ENCODE assay signal across 29 cellular contexts in genomic region chr13:64869539-64869938, GRCh38.
DNase-seq lines count a peak whose midpoint lies in the region; ATAC-seq, FAIRE-seq and TF ChIP-seq lines count a peak whose summit lies in the region.
"Had no signal": no experiment of that assay in that cellular context is flagged by ENCODE, and none has a peak within 500 bp of the region (broad histone marks: within the 10 kb centered on the region; RNA-seq: fewer than 3 reads in every experiment).

No MANE protein-coding gene starts in this region.

- no peaks in the 10 kb centered on the region for H3K36me3 Mint-ChIP-seq in activated CD4-positive, alpha-beta memory T cell treated with anti-CD3 and anti-CD28 coated beads, Interleukin-2, amount 10 ng/mL, durations not matched to agents 7 days and 5 days (ENCODE audit: low read depth)
- H3K36me3 Mint-ChIP-seq: CD14-positive monocyte; CD4-positive, alpha-beta memory T cell; CD4-positive, CD25-positive, alpha-beta regulatory T cell; CD8-positive, alpha-beta memory T cell had no signal

- no peak for TF ChIP-seq POLR2A in H54 (IDR thresholded peaks at IDR 0.05; ENCODE audit: low read depth, low read length)

- no peaks in the 10 kb centered on the region for H3K9me2 ChIP-seq in Karpas-422 (replicated peaks; ENCODE audit: insufficient read depth, low read length)

- POLR2A ChIA-PET in activated CD4-positive, alpha-beta memory T cell treated with anti-CD3 and anti-CD28 coated beads, Interleukin-2, amount 10 ng/mL, durations not matched to agents 7 days and 5 days (lab: Charles Lee), result no interaction called here

- H3K9ac ChIP-seq in Karpas-422 (ENCODE audit: low read length), result no peak overlapping the region
- H3K9ac ChIP-seq: BLaER1 had no signal

- no peak for ATAC-seq in GM18511 (IDR thresholded peaks at IDR 0.05; ENCODE audit: unreplicated experiment)
- ATAC-seq: A549, GM12878 had no signal

- no peaks in the 10 kb centered on the region; the same call in 1 of the 2 replicates for H3K36me3 ChIP-seq in Karpas-422 (ENCODE audit: insufficient read depth, low read length)
- H3K36me3 ChIP-seq: BLaER1 had no signal

- peaks cover 6% of the 10 kb centered on the region for H3K9me3 Mint-ChIP-seq in activated CD4-positive, alpha-beta memory T cell treated with anti-CD3 and anti-CD28 coated beads, Interleukin-2, amount 10 ng/mL, durations not matched to agents 7 days and 5 days

- 0 out of 2 replicates have a peak overlapping the region, but pooled peaks have one; percentile 29 for H2AFZ ChIP-seq in Karpas-422 (ENCODE audit: low read length)

- H3K9me3 ChIP-seq in Karpas-422 (ENCODE audit: low read length), result peaks cover 4% of the 10 kb centered on the region
- H3K9me3 ChIP-seq: A549, BLaER1 had no signal

- TF ChIP-seq CTCF in epithelial cell of esophagus (IDR thresholded peaks at IDR 0.05; ENCODE audit: insufficient read depth, low read depth, low read length, missing control alignments), result no peak

- H3K4me3 Mint-ChIP-seq in activated CD4-positive, alpha-beta memory T cell treated with anti-CD3 and anti-CD28 coated beads, Interleukin-2, amount 10 ng/mL, durations not matched to agents 7 days and 5 days, result no peak overlapping the region
- H3K4me3 Mint-ChIP-seq: B cell; CD14-positive monocyte; CD4-positive, alpha-beta memory T cell; CD4-positive, CD25-positive, alpha-beta regulatory T cell; CD8-positive, alpha-beta memory T cell had no signal

- H3K4me3 ChIP-seq in Karpas-422 (ENCODE audit: low read length) (no peak overlapping the region), epithelial cell of esophagus (ENCODE audit: low read length) (no peak overlapping the region)
- H3K4me3 ChIP-seq: A549, BLaER1, GM12878 had no signal

- H4K20me1 ChIP-seq in Karpas-422 (ENCODE audit: insufficient read depth, low read depth, low read length), result no peaks in the 10 kb centered on the region
- H4K20me1 ChIP-seq: BLaER1 had no signal

- H3K27ac ChIP-seq in Karpas-422 (ENCODE audit: low read length), result no peak overlapping the region
- H3K27ac ChIP-seq: 22Rv1, A549, BLaER1 had no signal

- no peaks in the 10 kb centered on the region for H3K27me3 Mint-ChIP-seq in activated CD4-positive, alpha-beta memory T cell treated with anti-CD3 and anti-CD28 coated beads, Interleukin-2, amount 10 ng/mL, durations not matched to agents 7 days and 5 days
- H3K27me3 Mint-ChIP-seq: B cell; CD4-positive, alpha-beta memory T cell; CD4-positive, CD25-positive, alpha-beta regulatory T cell; CD8-positive, alpha-beta memory T cell had no signal

- no peaks in the 10 kb centered on the region for H3K79me2 ChIP-seq in Karpas-422 (ENCODE audit: low read length)

- no peak overlapping the region for H3K27ac Mint-ChIP-seq in activated CD4-positive, alpha-beta memory T cell treated with anti-CD3 and anti-CD28 coated beads, Interleukin-2, amount 10 ng/mL, durations not matched to agents 7 days and 5 days
- H3K27ac Mint-ChIP-seq: B cell; CD14-positive monocyte; CD4-positive, alpha-beta memory T cell; CD4-positive, CD25-positive, alpha-beta regulatory T cell; CD8-positive, alpha-beta memory T cell had no signal

- CTCF ChIA-PET in activated CD4-positive, alpha-beta memory T cell treated with anti-CD3 and anti-CD28 coated beads, Interleukin-2, amount 10 ng/mL, durations not matched to agents 7 days and 5 days (lab: Charles Lee), result no interaction called here

- H3K4me2 ChIP-seq in Karpas-422 (ENCODE audit: low read depth, low read length, poor library complexity, severe bottlenecking), result no peak overlapping the region
- H3K4me2 ChIP-seq: A549, BLaER1 had no signal

- H3K4me1 Mint-ChIP-seq in activated CD4-positive, alpha-beta memory T cell treated with anti-CD3 and anti-CD28 coated beads, Interleukin-2, amount 10 ng/mL, durations not matched to agents 7 days and 5 days, result no peaks in the 10 kb centered on the region
- H3K4me1 Mint-ChIP-seq: B cell; CD14-positive monocyte; CD4-positive, alpha-beta memory T cell; CD4-positive, CD25-positive, alpha-beta regulatory T cell; CD8-positive, alpha-beta memory T cell had no signal

- no peaks in the 10 kb centered on the region for H3K4me1 ChIP-seq in Karpas-422 (ENCODE audit: low read length)
- H3K4me1 ChIP-seq: A549, BLaER1 had no signal

- no peaks in the 10 kb centered on the region for H3K27me3 ChIP-seq in Karpas-422 (ENCODE audit: low read length)
- H3K27me3 ChIP-seq: BLaER1 had no signal

- DNase-seq in H54 (ENCODE audit: insufficient read length, low spot score) (no peak), Karpas-422 (no peak), dermis blood vessel endothelial cell (peak; percentile 23), epithelial cell of esophagus (ENCODE audit: low read depth) (peak; percentile 1), NK-92 (lab: John Stamatoyannopoulos, UW; ENCODE audit: unreplicated experiment) (no peak)
- no peak for DNase-seq in activated CD4-positive, alpha-beta memory T cell treated with anti-CD3 and anti-CD28 coated beads, Interleukin-2, amount 10 ng/mL, durations not matched to agents 7 days and 5 days
- DNase-seq: AML-193; C1 segment of cervical spinal cord; CD4-positive, alpha-beta memory T cell; CD4-positive, CD25-positive, alpha-beta regulatory T cell; CD8-positive, alpha-beta memory T cell; COR-L47; DMS 273 treated with DMSO at 0.1 percent for 48 hours; DMS153; DMS53; DMS79; DND-41; EL; GDM1 had no signal

- peak; percentile 6 for FAIRE-seq in H54 (lab: Jason Lieb, UNC)
- FAIRE-seq: A549, GM12878, GM12892, GM18507, GM19239 had no signal

Comparison
In these comparisons a context has a peak if more than half of its experiments do, and no peak if none do; other contexts are left out.
1. DNase-seq: peak in dermis blood vessel endothelial cell (single experiment) and epithelial cell of esophagus (single experiment); none in H54 (single experiment), Karpas-422 (single experiment), NK-92 (single experiment) and activated CD4-positive, alpha-beta memory T cell treated with anti-CD3 and anti-CD28 coated beads, Interleukin-2, amount 10 ng/mL, durations not matched to agents 7 days and 5 days (single experiment).